ENCODE assay signal across 8 cellular contexts in genomic region chr5:132293992-132294727, GRCh38. TPM values are rescaled to one million over a fixed set of nuclear protein-coding genes. Genes with fewer than 3 reads are reported as not detected.
DNase-seq lines count a peak whose midpoint lies in the region; ATAC-seq, FAIRE-seq and TF ChIP-seq lines count a peak whose summit lies in the region.

Gene SLC22A4 (plus strand): TSS chr5:132294394. CDS start chr5:132294617, 223 bp downstream.

- no peak for TF ChIP-seq EP300 in Ishikawa (IDR thresholded peaks at IDR 0.05; ENCODE audit: borderline replicate concordance)

- POLR2A ChIA-PET in naive thymus-derived CD8-positive, alpha-beta T cell (lab: Charles Lee): interaction anchor here (0.5 to 1.6 kb wide), 6 partner anchors 14 to 758 kb away, joined by 3 to 6 read pairs (median 4); partner anchors contain the start of genes HSPA4 and IRF1

- H3K36me3 Mint-ChIP-seq in activated T-helper 2 cell treated with anti-CD3 and anti-CD28 coated beads, Interferon-gamma antibody, Interleukin-2, Interleukin-4, amounts not matched to agents 10 μg/mL and 5 μg/mL and 100 μg/mL, durations not matched to agents 14 hours and 24 hours and 36 hours (ENCODE audit: low read depth): no peaks in the 10 kb centered on the region
- H3K36me3 Mint-ChIP-seq in naive thymus-derived CD8-positive, alpha-beta T cell: no peaks in the 10 kb centered on the region
- H3K36me3 Mint-ChIP-seq in stimulated activated naive B cell treated with anti-CD40 and anti-IgM and Interleukin-4, amounts not matched to agents 10 μg/mL and 1 μg/mL and 100 μg/mL, for 72 hours: peaks cover 1 to 2% of the 10 kb centered on the region in 2 donors

- H3K4me3 ChIP-seq in fibroblast of mammary gland (ENCODE audit: control insufficient read depth, low read depth, low read length): peak within 1 kb of the TSS; percentile 70

- intact Hi-C loops in activated T-helper 2 cell treated with anti-CD3 and anti-CD28 coated beads, Interferon-gamma antibody, Interleukin-2, Interleukin-4, amounts not matched to agents 10 μg/mL and 5 μg/mL and 100 μg/mL, durations not matched to agents 14 hours and 24 hours and 36 hours (cut with micrococcal nuclease): loop anchor here (2.0 to 5.0 kb wide), 7 partner anchors 21 to 223 kb away; partner anchors contain the start of genes IRF1 and SLC22A5

- peaks cover 35% of the 10 kb centered on the region for H3K4me1 Mint-ChIP-seq in activated T-helper 2 cell treated with anti-CD3 and anti-CD28 coated beads, Interferon-gamma antibody, Interleukin-2, Interleukin-4, amounts not matched to agents 10 μg/mL and 5 μg/mL and 100 μg/mL, durations not matched to agents 14 hours and 24 hours and 36 hours (ENCODE audit: low read depth)
- H3K4me1 Mint-ChIP-seq in naive thymus-derived CD8-positive, alpha-beta T cell: peaks cover 8 to 34% (median 20%) of the 10 kb centered on the region in 4 donors
- H3K4me1 Mint-ChIP-seq in stimulated activated naive B cell treated with anti-CD40 and anti-IgM and Interleukin-4, amounts not matched to agents 10 μg/mL and 1 μg/mL and 100 μg/mL, for 72 hours: peaks cover 21 to 37% of the 10 kb centered on the region in 2 donors

- FAIRE-seq in RCC 7860 (lab: Jason Lieb, UNC): peak; percentile 7

- H3K27me3 Mint-ChIP-seq in activated T-helper 2 cell treated with anti-CD3 and anti-CD28 coated beads, Interferon-gamma antibody, Interleukin-2, Interleukin-4, amounts not matched to agents 10 μg/mL and 5 μg/mL and 100 μg/mL, durations not matched to agents 14 hours and 24 hours and 36 hours (ENCODE audit: low read depth): no peaks in the 10 kb centered on the region
- H3K27me3 Mint-ChIP-seq in naive thymus-derived CD8-positive, alpha-beta T cell: peaks cover 1 to 15% (median 4%) of the 10 kb centered on the region in 5 donors
- peaks cover 6 to 10% of the 10 kb centered on the region in 2 donors for H3K27me3 Mint-ChIP-seq in stimulated activated naive B cell treated with anti-CD40 and anti-IgM and Interleukin-4, amounts not matched to agents 10 μg/mL and 1 μg/mL and 100 μg/mL, for 72 hours

- H3K9me3 Mint-ChIP-seq in activated T-helper 2 cell treated with anti-CD3 and anti-CD28 coated beads, Interferon-gamma antibody, Interleukin-2, Interleukin-4, amounts not matched to agents 10 μg/mL and 5 μg/mL and 100 μg/mL, durations not matched to agents 14 hours and 24 hours and 36 hours: no peaks in the 10 kb centered on the region
- no peaks in the 10 kb centered on the region for H3K9me3 Mint-ChIP-seq in naive thymus-derived CD8-positive, alpha-beta T cell
- no peaks in the 10 kb centered on the region for H3K9me3 Mint-ChIP-seq in stimulated activated naive B cell treated with anti-CD40 and anti-IgM and Interleukin-4, amounts not matched to agents 10 μg/mL and 1 μg/mL and 100 μg/mL, for 72 hours

- DNase-seq in DMS153 (lab: John Stamatoyannopoulos, UW) (peak; percentile 39), RCC 7860 (ENCODE audit: low spot score) (peak; percentile 87), fibroblast of mammary gland (ENCODE audit: low read depth) (peak; percentile 88)
- peak; percentile 62 for DNase-seq in activated T-helper 2 cell treated with anti-CD3 and anti-CD28 coated beads, Interferon-gamma antibody, Interleukin-2, Interleukin-4, amounts not matched to agents 10 μg/mL and 5 μg/mL and 100 μg/mL, durations not matched to agents 14 hours and 24 hours and 36 hours (ENCODE audit: low spot score)
- peak; percentile 52 to 81 (median 68) for DNase-seq in naive thymus-derived CD8-positive, alpha-beta T cell
- peak; percentile 89 for DNase-seq in stimulated activated naive B cell treated with anti-CD40 and anti-IgM and Interleukin-4, amounts not matched to agents 10 μg/mL and 1 μg/mL and 100 μg/mL, for 72 hours

- TF ChIP-seq CTCF in fibroblast of mammary gland (conservative IDR thresholded peaks at IDR 0.05; ENCODE audit: control insufficient read depth, insufficient read depth, low read depth, low read length): no peak

- peak; percentile 56 for ATAC-seq in GM21576 (IDR thresholded peaks at IDR 0.05; ENCODE audit: unreplicated experiment)
- ATAC-seq in naive thymus-derived CD8-positive, alpha-beta T cell: peak; percentile 83 to 84
- peak; percentile 79 to 81 for ATAC-seq in stimulated activated naive B cell treated with anti-CD40 and anti-IgM and Interleukin-4, amounts not matched to agents 10 μg/mL and 1 μg/mL and 100 μg/mL, for 72 hours (replicated peaks)

- H3K27ac Mint-ChIP-seq in activated T-helper 2 cell treated with anti-CD3 and anti-CD28 coated beads, Interferon-gamma antibody, Interleukin-2, Interleukin-4, amounts not matched to agents 10 μg/mL and 5 μg/mL and 100 μg/mL, durations not matched to agents 14 hours and 24 hours and 36 hours: peak within 1 kb of the TSS; percentile 90
- peak within 1 kb of the TSS; percentile 48 to 89 (median 82) for H3K27ac Mint-ChIP-seq in naive thymus-derived CD8-positive, alpha-beta T cell
- H3K27ac Mint-ChIP-seq in stimulated activated naive B cell treated with anti-CD40 and anti-IgM and Interleukin-4, amounts not matched to agents 10 μg/mL and 1 μg/mL and 100 μg/mL, for 72 hours: peak within 1 kb of the TSS; percentile 96

- peak within 1 kb of the TSS; percentile 92 for H3K4me3 Mint-ChIP-seq in activated T-helper 2 cell treated with anti-CD3 and anti-CD28 coated beads, Interferon-gamma antibody, Interleukin-2, Interleukin-4, amounts not matched to agents 10 μg/mL and 5 μg/mL and 100 μg/mL, durations not matched to agents 14 hours and 24 hours and 36 hours (ENCODE audit: low read depth)
- peak within 1 kb of the TSS; percentile 85 to 95 (median 92) for H3K4me3 Mint-ChIP-seq in naive thymus-derived CD8-positive, alpha-beta T cell
- H3K4me3 Mint-ChIP-seq in stimulated activated naive B cell treated with anti-CD40 and anti-IgM and Interleukin-4, amounts not matched to agents 10 μg/mL and 1 μg/mL and 100 μg/mL, for 72 hours: peak within 1 kb of the TSS; percentile 91 to 94

- TF ChIP-seq RAD21 in Ishikawa (IDR thresholded peaks at IDR 0.05; ENCODE audit: low read depth): no peak

TF ChIP-seq in Ishikawa, 13 proteins besides CTCF, POLR2A, EP300 and RAD21:
- TF ChIP-seq MAX (IDR thresholded peaks at IDR 0.05) (peak; percentile 84), TCF12 (IDR thresholded peaks at IDR 0.05; ENCODE audit: low read depth) (peak; percentile 24; the same call in 1 of the 2 replicates), REST (IDR thresholded peaks at IDR 0.05; ENCODE audit: low read depth) (peak; percentile 50), USF1 (IDR thresholded peaks at IDR 0.05) (peak; percentile 91), ZBTB7A (IDR thresholded peaks at IDR 0.05; ENCODE audit: low read depth) (no peak), CEBPB (IDR thresholded peaks at IDR 0.05) (no peak), TEAD4 (IDR thresholded peaks at IDR 0.05) (peak; percentile 41)

RNA-seq across cellular contexts. Expression of gene SLC22A4, which starts in this region (rescaled TPM):
- total RNA-seq in activated T-helper 2 cell treated with anti-CD3 and anti-CD28 coated beads, Interferon-gamma antibody, Interleukin-2, Interleukin-4, amounts not matched to agents 10 μg/mL and 5 μg/mL and 100 μg/mL, durations not matched to agents 14 hours and 24 hours and 36 hours: 1.7 and 2.3 TPM in 2 replicates
- not detected for total RNA-seq in naive thymus-derived CD8-positive, alpha-beta T cell
- polyA plus RNA-seq in naive thymus-derived CD8-positive, alpha-beta T cell: not detected

Comparison
In these comparisons a context has a peak if more than half of its experiments do, and no peak if none do; other contexts are left out.
1. Peak in every context shown above with its lines: DNase-seq, ATAC-seq and H3K4me3 ChIP-seq.
2. Peak in DNase-seq and ATAC-seq in naive thymus-derived CD8-positive, alpha-beta T cell; RNA of the gene not detected or under 1 TPM.
3. DNase-seq: peak in every context shown above with its lines; median percentile 89 in stimulated activated naive B cell treated with anti-CD40 and anti-IgM and Interleukin-4, amounts not matched to agents 10 μg/mL and 1 μg/mL and 100 μg/mL, for 72 hours; 88 in fibroblast of mammary gland; 87 in RCC 7860; 68 in naive thymus-derived CD8-positive, alpha-beta T cell; 62 in activated T-helper 2 cell treated with anti-CD3 and anti-CD28 coated beads, Interferon-gamma antibody, Interleukin-2, Interleukin-4, amounts not matched to agents 10 μg/mL and 5 μg/mL and 100 μg/mL, durations not matched to agents 14 hours and 24 hours and 36 hours; 39 in DMS153.